In the genomic region with DNA sequence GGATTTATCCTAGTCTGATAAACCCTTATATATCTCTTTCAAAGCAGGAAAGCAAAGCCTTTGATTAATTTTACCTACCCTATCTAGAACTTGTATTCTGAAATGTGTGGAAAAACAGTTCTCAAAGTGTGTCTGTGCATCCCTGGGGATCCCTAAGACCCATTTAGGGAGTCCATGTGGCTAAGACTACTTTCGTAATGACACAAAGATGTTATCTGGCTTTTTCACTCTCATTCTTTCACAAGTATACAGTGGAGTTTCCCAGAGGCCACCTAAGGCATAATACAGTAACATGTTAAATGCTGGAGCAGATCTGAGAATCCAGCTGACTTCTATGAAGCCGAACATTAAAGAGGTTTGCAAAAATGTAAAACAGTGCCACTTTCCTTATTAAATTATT, we compare ENCODE assay signal across 1 cellular context.
A peak's percentile ranks its signal among the peaks of the same experiment; 100 is the strongest.
TF ChIP-seq lines count a peak whose summit lies in the region.

No MANE protein-coding gene starts in this region.

TF ChIP-seq in GM12878, 131 proteins besides CTCF, POLR2A, EP300 and RAD21 (continued from another document):
- TF ChIP-seq, protein P1, sequence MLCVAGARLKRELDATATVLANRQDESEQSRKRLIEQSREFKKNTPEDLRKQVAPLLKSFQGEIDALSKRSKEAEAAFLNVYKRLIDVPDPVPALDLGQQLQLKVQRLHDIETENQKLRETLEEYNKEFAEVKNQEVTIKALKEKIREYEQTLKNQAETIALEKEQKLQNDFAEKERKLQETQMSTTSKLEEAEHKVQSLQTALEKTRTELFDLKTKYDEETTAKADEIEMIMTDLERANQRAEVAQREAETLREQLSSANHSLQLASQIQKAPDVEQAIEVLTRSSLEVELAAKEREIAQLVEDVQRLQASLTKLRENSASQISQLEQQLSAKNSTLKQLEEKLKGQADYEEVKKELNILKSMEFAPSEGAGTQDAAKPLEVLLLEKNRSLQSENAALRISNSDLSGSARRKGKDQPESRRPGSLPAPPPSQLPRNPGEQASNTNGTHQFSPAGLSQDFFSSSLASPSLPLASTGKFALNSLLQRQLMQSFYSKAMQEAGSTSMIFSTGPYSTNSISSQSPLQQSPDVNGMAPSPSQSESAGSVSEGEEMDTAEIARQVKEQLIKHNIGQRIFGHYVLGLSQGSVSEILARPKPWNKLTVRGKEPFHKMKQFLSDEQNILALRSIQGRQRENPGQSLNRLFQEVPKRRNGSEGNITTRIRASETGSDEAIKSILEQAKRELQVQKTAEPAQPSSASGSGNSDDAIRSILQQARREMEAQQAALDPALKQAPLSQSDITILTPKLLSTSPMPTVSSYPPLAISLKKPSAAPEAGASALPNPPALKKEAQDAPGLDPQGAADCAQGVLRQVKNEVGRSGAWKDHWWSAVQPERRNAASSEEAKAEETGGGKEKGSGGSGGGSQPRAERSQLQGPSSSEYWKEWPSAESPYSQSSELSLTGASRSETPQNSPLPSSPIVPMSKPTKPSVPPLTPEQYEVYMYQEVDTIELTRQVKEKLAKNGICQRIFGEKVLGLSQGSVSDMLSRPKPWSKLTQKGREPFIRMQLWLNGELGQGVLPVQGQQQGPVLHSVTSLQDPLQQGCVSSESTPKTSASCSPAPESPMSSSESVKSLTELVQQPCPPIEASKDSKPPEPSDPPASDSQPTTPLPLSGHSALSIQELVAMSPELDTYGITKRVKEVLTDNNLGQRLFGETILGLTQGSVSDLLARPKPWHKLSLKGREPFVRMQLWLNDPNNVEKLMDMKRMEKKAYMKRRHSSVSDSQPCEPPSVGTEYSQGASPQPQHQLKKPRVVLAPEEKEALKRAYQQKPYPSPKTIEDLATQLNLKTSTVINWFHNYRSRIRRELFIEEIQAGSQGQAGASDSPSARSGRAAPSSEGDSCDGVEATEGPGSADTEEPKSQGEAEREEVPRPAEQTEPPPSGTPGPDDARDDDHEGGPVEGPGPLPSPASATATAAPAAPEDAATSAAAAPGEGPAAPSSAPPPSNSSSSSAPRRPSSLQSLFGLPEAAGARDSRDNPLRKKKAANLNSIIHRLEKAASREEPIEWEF (IDR thresholded peaks at IDR 0.05; ENCODE audit: insufficient replicate concordance, low read depth, low read length) = peak; percentile 51
- TF ChIP-seq, protein P2, sequence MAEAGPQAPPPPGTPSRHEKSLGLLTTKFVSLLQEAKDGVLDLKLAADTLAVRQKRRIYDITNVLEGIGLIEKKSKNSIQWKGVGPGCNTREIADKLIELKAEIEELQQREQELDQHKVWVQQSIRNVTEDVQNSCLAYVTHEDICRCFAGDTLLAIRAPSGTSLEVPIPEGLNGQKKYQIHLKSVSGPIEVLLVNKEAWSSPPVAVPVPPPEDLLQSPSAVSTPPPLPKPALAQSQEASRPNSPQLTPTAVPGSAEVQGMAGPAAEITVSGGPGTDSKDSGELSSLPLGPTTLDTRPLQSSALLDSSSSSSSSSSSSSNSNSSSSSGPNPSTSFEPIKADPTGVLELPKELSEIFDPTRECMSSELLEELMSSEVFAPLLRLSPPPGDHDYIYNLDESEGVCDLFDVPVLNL (IDR thresholded peaks at IDR 0.05; ENCODE audit: low read depth, low read length) = no peak
- TF ChIP-seq ATF7 (IDR thresholded peaks at IDR 0.05; ENCODE audit: low read depth) (peak; percentile 24; the same call in 1 of the 2 replicates), JUNB (IDR thresholded peaks at IDR 0.05) (peak; percentile 28; the same call in 1 of the 2 replicates), IKZF2 (IDR thresholded peaks at IDR 0.05) (0 out of 4 replicates have a peak, but pooled peaks of 1 of the 2 experiments have one; percentile 12), NFIC (IDR thresholded peaks at IDR 0.05; ENCODE audit: low read depth, low read length) (peak; percentile 20; the same call in 1 of the 2 replicates), NR2C1 (IDR thresholded peaks at IDR 0.05) (no peak)
- TF ChIP-seq, protein P3, sequence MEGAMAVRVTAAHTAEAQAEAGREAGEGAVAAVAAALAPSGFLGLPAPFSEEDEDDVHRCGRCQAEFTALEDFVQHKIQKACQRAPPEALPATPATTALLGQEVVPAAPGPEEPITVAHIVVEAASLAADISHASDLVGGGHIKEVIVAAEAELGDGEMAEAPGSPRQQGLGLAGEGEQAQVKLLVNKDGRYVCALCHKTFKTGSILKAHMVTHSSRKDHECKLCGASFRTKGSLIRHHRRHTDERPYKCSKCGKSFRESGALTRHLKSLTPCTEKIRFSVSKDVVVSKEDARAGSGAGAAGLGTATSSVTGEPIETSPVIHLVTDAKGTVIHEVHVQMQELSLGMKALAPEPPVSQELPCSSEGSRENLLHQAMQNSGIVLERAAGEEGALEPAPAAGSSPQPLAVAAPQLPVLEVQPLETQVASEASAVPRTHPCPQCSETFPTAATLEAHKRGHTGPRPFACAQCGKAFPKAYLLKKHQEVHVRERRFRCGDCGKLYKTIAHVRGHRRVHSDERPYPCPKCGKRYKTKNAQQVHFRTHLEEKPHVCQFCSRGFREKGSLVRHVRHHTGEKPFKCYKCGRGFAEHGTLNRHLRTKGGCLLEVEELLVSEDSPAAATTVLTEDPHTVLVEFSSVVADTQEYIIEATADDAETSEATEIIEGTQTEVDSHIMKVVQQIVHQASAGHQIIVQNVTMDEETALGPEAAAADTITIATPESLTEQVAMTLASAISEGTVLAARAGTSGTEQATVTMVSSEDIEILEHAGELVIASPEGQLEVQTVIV (IDR thresholded peaks at IDR 0.05; ENCODE audit: borderline replicate concordance, partially characterized antibody) = no peak
